8 cellular contexts compared by ENCODE assay signal in genomic region chr6:145815875-145816274, GRCh38. TPM values are rescaled to one million over a fixed set of nuclear protein-coding genes. Genes with fewer than 3 reads are reported as not detected.
A peak's percentile ranks its signal among the peaks of the same experiment; 100 is the strongest.
DNase-seq lines count a peak whose midpoint lies in the region; ATAC-seq and TF ChIP-seq lines count a peak whose summit lies in the region.

No MANE protein-coding gene starts in this region.

- H3F3A ChIP-seq in neural progenitor cell (ENCODE audit: low read depth) = peaks cover 29% of the 10 kb centered on the region
- no peaks in the 10 kb centered on the region for H3F3A ChIP-seq in PC-3 (ENCODE audit: low read length, unreplicated experiment)

- H3K9me3 ChIP-seq in neural progenitor cell (ENCODE audit: low read depth) (no peaks in the 10 kb centered on the region), PC-3 (ENCODE audit: low read length) (no peaks in the 10 kb centered on the region)

- no peak for ATAC-seq in effector memory CD8-positive, alpha-beta T cell (replicated peaks)
- no peak for ATAC-seq in PC-3

- no peak for DNase-seq in GM12864 (ENCODE audit: low read depth)
- peak; percentile 25 for DNase-seq in NB4 (ENCODE audit: low read depth)
- DNase-seq in effector memory CD8-positive, alpha-beta T cell = no peak
- DNase-seq in neural progenitor cell (ENCODE audit: low spot score) = no peak
- DNase-seq in HT-29 (ENCODE audit: low spot score) = no peak
- DNase-seq in PC-3 = no peak
- no peak for DNase-seq in activated CD8-positive, alpha-beta memory T cell treated with anti-CD3 and anti-CD28 coated beads, Interleukin-2, amount 50 U/mL, for 48 hours
- no peak for DNase-seq in SW480 (ENCODE audit: low spot score)

- peak overlapping the region; percentile 98 for H3K4me3 ChIP-seq in GM12864 (ENCODE audit: low read depth, low read length)
- peak overlapping the region; percentile 73 for H3K4me3 ChIP-seq in NB4 (ENCODE audit: low read depth, low read length)
- H3K4me3 ChIP-seq in neural progenitor cell = peak overlapping the region; percentile 61
- no peak overlapping the region for H3K4me3 ChIP-seq in PC-3 (ENCODE audit: low read length)

- H3K79me2 ChIP-seq in neural progenitor cell (ENCODE audit: low read depth) (peaks cover 45% of the 10 kb centered on the region), PC-3 (ENCODE audit: low read length) (peaks cover 34% of the 10 kb centered on the region)

- CTCF ChIA-PET in PC-3 (lab: Charles Lee) = no interaction called here

- H3K27ac ChIP-seq in neural progenitor cell (peak overlapping the region; percentile 96), PC-3 (ENCODE audit: low read length) (no peak overlapping the region)

- H3K9ac ChIP-seq in neural progenitor cell (no peak overlapping the region), PC-3 (ENCODE audit: low read length) (no peak overlapping the region)

- TF ChIP-seq POLR2A in NB4 (IDR thresholded peaks at IDR 0.05; ENCODE audit: extremely low read depth, insufficient read length) = no peak

- H3K36me3 Mint-ChIP-seq in effector memory CD8-positive, alpha-beta T cell (ENCODE audit: insufficient read depth) = peaks cover 3% of the 10 kb centered on the region
- peaks cover 5% of the 10 kb centered on the region for H3K36me3 Mint-ChIP-seq in neural progenitor cell

- H3K27ac Mint-ChIP-seq in effector memory CD8-positive, alpha-beta T cell = peak overlapping the region; percentile 93 to 94
- no peak overlapping the region for H3K27ac Mint-ChIP-seq in neural progenitor cell

- no peaks in the 10 kb centered on the region for H3K27me3 Mint-ChIP-seq in effector memory CD8-positive, alpha-beta T cell
- H3K27me3 Mint-ChIP-seq in neural progenitor cell (ENCODE audit: insufficient read depth, low read depth) = peaks cover 3% of the 10 kb centered on the region

- H3K4me1 ChIP-seq in neural progenitor cell (peaks cover 27% of the 10 kb centered on the region), PC-3 (ENCODE audit: insufficient read depth, low read length) (peaks cover 25% of the 10 kb centered on the region)

- peak overlapping the region; percentile 83 for H3K4me2 ChIP-seq in neural progenitor cell
- H3K4me2 ChIP-seq in PC-3 (ENCODE audit: low read length) = no peak overlapping the region

- no peaks in the 10 kb centered on the region for H3K9me2 ChIP-seq in PC-3 (replicated peaks; ENCODE audit: low read length)

- H4K20me1 ChIP-seq in neural progenitor cell (ENCODE audit: low read depth) (peaks cover 25% of the 10 kb centered on the region), PC-3 (ENCODE audit: low read length) (peaks cover 20% of the 10 kb centered on the region)

- POLR2A ChIA-PET in PC-3 (lab: Charles Lee; ENCODE audit: unreplicated experiment) = no interaction called here

- H3K36me3 ChIP-seq in neural progenitor cell (no peaks in the 10 kb centered on the region), PC-3 (ENCODE audit: low read depth, low read length) (no peaks in the 10 kb centered on the region)

- no peaks in the 10 kb centered on the region for H3K27me3 ChIP-seq in neural progenitor cell
- H3K27me3 ChIP-seq in PC-3 (ENCODE audit: low read length) = no peaks in the 10 kb centered on the region

- TF ChIP-seq CTCF in GM12864 (IDR thresholded peaks at IDR 0.05; ENCODE audit: low read depth, low read length, missing control alignments) (no peak), NB4 (IDR thresholded peaks at IDR 0.05; ENCODE audit: low read depth, low read length) (no peak), neural progenitor cell (IDR thresholded peaks at IDR 0.05) (no peak), PC-3 (conservative IDR thresholded peaks at IDR 0.05; ENCODE audit: low read depth, low read length) (no peak)

- H3K9me3 Mint-ChIP-seq in effector memory CD8-positive, alpha-beta T cell = no peaks in the 10 kb centered on the region
- H3K9me3 Mint-ChIP-seq in neural progenitor cell = peaks cover 2% of the 10 kb centered on the region

- intact Hi-C loops in PC-3 (cut with micrococcal nuclease) = loop anchor here (2.0 kb wide), 1 partner anchor 81 kb away; the partner anchor contains the start of gene EPM2A

- H2AFZ ChIP-seq in neural progenitor cell (replicated peaks) (peak overlapping the region; percentile 90), PC-3 (ENCODE audit: low read length) (no peak overlapping the region)

- peaks cover 22 to 49% of the 10 kb centered on the region in 2 donors for H3K4me1 Mint-ChIP-seq in effector memory CD8-positive, alpha-beta T cell (ENCODE audit: low read depth in 2 of 2)
- H3K4me1 Mint-ChIP-seq in neural progenitor cell = peaks cover 25% of the 10 kb centered on the region

- BruUV-seq in PC-3 (replicated peaks; lab: Mats Ljungman, UMichigan) = no TSS peak

- peak overlapping the region; percentile 91 to 93 for H3K4me3 Mint-ChIP-seq in effector memory CD8-positive, alpha-beta T cell
- H3K4me3 Mint-ChIP-seq in neural progenitor cell = peak overlapping the region; percentile 95

RNA-seq across cellular contexts. Expression of gene FBXO30, which starts 1.3 kb away (rescaled TPM):
- total RNA-seq in neural progenitor cell (ENCODE audit: low replicate concordance) (21.0 and 34.6 TPM in 2 replicates), PC-3 (2014; rRNA removed) (2.5 and 3.1 TPM in 2 replicates)
- total RNA-seq in HT-29 (2014; rRNA removed; shearing (Covaris generic)) = 1.8 and 1.9 TPM in 2 replicates
